11 cellular contexts compared by ENCODE assay signal in the genomic region with DNA sequence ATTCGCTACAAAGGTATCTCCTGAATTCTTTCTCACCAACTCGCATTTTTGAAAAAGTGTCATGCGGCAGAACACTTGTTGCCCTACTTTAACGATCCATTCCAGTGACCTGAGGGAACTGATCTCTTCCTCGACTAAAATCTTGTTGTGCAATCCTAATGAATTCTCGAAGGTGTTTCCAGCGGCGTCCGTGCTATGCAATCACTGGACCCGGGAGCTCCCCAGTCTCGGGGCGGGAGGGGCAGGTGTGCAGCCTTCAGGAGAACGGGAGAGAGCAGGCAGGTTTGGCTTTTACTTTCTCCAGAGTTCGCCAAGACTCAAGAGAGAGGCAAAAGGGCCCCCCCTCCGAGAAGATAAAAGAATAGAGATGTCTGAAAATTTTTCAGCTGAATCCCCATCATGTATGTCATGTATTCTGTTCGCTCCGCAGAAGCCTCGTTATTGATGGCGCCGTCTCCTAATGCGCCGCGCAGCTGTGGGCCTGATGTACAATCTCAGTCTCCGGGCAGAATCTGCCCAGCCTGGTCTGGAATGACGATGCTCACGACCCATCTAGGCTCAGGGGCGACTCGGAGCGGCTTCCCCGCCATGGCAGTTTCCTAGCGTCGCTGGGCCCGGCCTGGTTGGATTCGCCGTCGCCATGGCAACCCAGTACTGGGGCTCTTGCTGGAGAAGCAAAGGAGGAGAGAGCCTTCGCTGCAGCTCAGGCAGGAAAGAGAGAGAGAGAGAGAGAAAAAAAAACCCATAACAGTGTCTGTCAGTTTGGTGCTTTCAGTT. TPM values are rescaled to one million over a fixed set of nuclear protein-coding genes. Genes with fewer than 3 reads are reported as not detected.
DNase-seq lines count a peak whose midpoint lies in the region; ATAC-seq and TF ChIP-seq lines count a peak whose summit lies in the region.
"Had no signal": no experiment of that assay in that cellular context is flagged by ENCODE, and none has a peak within 500 bp of the region (broad histone marks: within the 10 kb centered on the region; RNA-seq: fewer than 3 reads in every experiment).

No MANE protein-coding gene starts in this region.

- no peak for TF ChIP-seq CTCF in AG09319 (IDR thresholded peaks at IDR 0.05; ENCODE audit: low read depth, low read length)
- no peak for TF ChIP-seq CTCF in neural cell (IDR thresholded peaks at IDR 0.05; ENCODE audit: poor library complexity, severe bottlenecking)
- no peak for TF ChIP-seq CTCF in lower leg skin (IDR thresholded peaks at IDR 0.05)
- TF ChIP-seq CTCF in CD4-positive, alpha-beta T cell (IDR thresholded peaks at IDR 0.05): no peak

- no peaks in the 10 kb centered on the region for H4K20me1 ChIP-seq in neural cell (ENCODE audit: insufficient read depth)

- peaks cover 9% of the 10 kb centered on the region for H3F3A ChIP-seq in neural cell (ENCODE audit: insufficient read depth, low read length, poor library complexity, severe bottlenecking)

- H3K9me3 Mint-ChIP-seq in activated T-cell treated with anti-CD3 and anti-CD28 coated beads, Interleukin-2, amount 50 U/mL, for 4 hours: peaks cover 5% of the 10 kb centered on the region
- H3K9me3 Mint-ChIP-seq in CD4-positive, alpha-beta T cell: no peaks in the 10 kb centered on the region

- peaks cover 7% of the 10 kb centered on the region for H3K36me3 ChIP-seq in neural cell (ENCODE audit: insufficient read depth, low read length)

- H3K9me2 ChIP-seq in neural cell (ENCODE audit: insufficient read depth, low read length): no peaks in the 10 kb centered on the region

- CTCF ChIA-PET in CD4-positive, alpha-beta T cell (lab: Charles Lee): no interaction called here

- no peaks in the 10 kb centered on the region for H3K27me3 ChIP-seq in neural cell (ENCODE audit: insufficient read depth, low read depth, low read length)
- H3K27me3 ChIP-seq in CD4-positive, alpha-beta T cell (ENCODE audit: control insufficient read depth, insufficient read depth, low read length): no peaks in the 10 kb centered on the region
- H3K27me3 ChIP-seq: upper lobe of left lung had no signal

- no peak overlapping the region for H3K27ac Mint-ChIP-seq in CD4-positive, alpha-beta T cell
- H3K27ac Mint-ChIP-seq: memory B cell had no signal

- peak overlapping the region; percentile 81 for H2AFZ ChIP-seq in neural cell (ENCODE audit: low read depth, low read length)

- intact Hi-C loops in lower leg skin (cut with DNase I; ENCODE audit: low total_unique reads): no loop called here
- intact Hi-C loops in CD4-positive, alpha-beta T cell (cut with DNase I, micrococcal nuclease): no loop called here

- 46% methylated on average over 37 of the region's 37 CpGs for WGBS in lower leg skin, 2 donors

- H3K27me3 Mint-ChIP-seq in activated T-cell treated with anti-CD3 and anti-CD28 coated beads, Interleukin-2, amount 50 U/mL, for 4 hours (ENCODE audit: low read depth): no peaks in the 10 kb centered on the region
- H3K27me3 Mint-ChIP-seq in CD4-positive, alpha-beta T cell: no peaks in the 10 kb centered on the region
- H3K27me3 Mint-ChIP-seq: memory B cell had no signal

- TF ChIP-seq EP300 in neural cell (conservative IDR thresholded peaks at IDR 0.05; ENCODE audit: poor library complexity, severe bottlenecking): peak; percentile 52

- H3K9ac ChIP-seq in neural cell (ENCODE audit: low read length): peak overlapping the region; percentile 85

- H3K9me3 ChIP-seq in neural cell (ENCODE audit: low read length): no peaks in the 10 kb centered on the region
- H3K9me3 ChIP-seq in CD4-positive, alpha-beta T cell (ENCODE audit: control insufficient read depth, low read length): no peaks in the 10 kb centered on the region
- H3K9me3 ChIP-seq: upper lobe of left lung had no signal

- H3K79me2 ChIP-seq in neural cell (replicated peaks; ENCODE audit: insufficient read depth, low read length): no peaks in the 10 kb centered on the region

- peaks cover 12% of the 10 kb centered on the region for H3K36me3 Mint-ChIP-seq in activated T-cell treated with anti-CD3 and anti-CD28 coated beads, Interleukin-2, amount 50 U/mL, for 4 hours (ENCODE audit: insufficient read depth)
- H3K36me3 Mint-ChIP-seq in CD4-positive, alpha-beta T cell (ENCODE audit: low read depth): peaks cover 14% of the 10 kb centered on the region

- peak overlapping the region; percentile 99 for H3K27ac ChIP-seq in neural cell (ENCODE audit: low read length)
- no peak overlapping the region for H3K27ac ChIP-seq in CD4-positive, alpha-beta T cell (ENCODE audit: low read depth, low read length)
- H3K27ac ChIP-seq: upper lobe of left lung had no signal

- no peaks in the 10 kb centered on the region for H3K4me1 Mint-ChIP-seq in activated T-cell treated with anti-CD3 and anti-CD28 coated beads, Interleukin-2, amount 50 U/mL, for 4 hours (ENCODE audit: low read depth)
- no peaks in the 10 kb centered on the region for H3K4me1 Mint-ChIP-seq in CD4-positive, alpha-beta T cell (ENCODE audit: low read depth)

- H3K4me3 ChIP-seq in neural cell (ENCODE audit: low read length) (peak overlapping the region; percentile 63), lower leg skin (ENCODE audit: low read depth, poor library complexity, severe bottlenecking) (no peak overlapping the region)

- TF ChIP-seq POLR2A in lower leg skin (IDR thresholded peaks at IDR 0.05): no peak

- peak; percentile 30 for DNase-seq in AG09319 (ENCODE audit: extremely low read depth, low read depth)
- DNase-seq in NCI-H2107 (lab: John Stamatoyannopoulos, UW): peak; percentile 10
- DNase-seq in fibroblast of gingiva (ENCODE audit: low read depth): peak; percentile 64
- no peak for DNase-seq in lower leg skin (ENCODE audit: low spot score in 2 of 2)
- DNase-seq in activated T-cell treated with anti-CD3 and anti-CD28 coated beads, Interleukin-2, amount 50 U/mL, for 4 hours: no peak
- no peak for DNase-seq in CD4-positive, alpha-beta T cell
- DNase-seq in NCI-H510A (lab: John Stamatoyannopoulos, UW): no peak
- DNase-seq: activated T-cell treated with anti-CD3 and anti-CD28 coated beads, Interleukin-2, amount 50 U/mL, for 48 hours had no signal

- POLR2A ChIA-PET in CD4-positive, alpha-beta T cell (lab: Charles Lee): no interaction called here

- no peak overlapping the region for H3K4me3 Mint-ChIP-seq in activated T-cell treated with anti-CD3 and anti-CD28 coated beads, Interleukin-2, amount 50 U/mL, for 4 hours
- H3K4me3 Mint-ChIP-seq in CD4-positive, alpha-beta T cell: no peak overlapping the region
- H3K4me3 Mint-ChIP-seq: memory B cell had no signal

- peak overlapping the region; percentile 86 for H3K4me2 ChIP-seq in neural cell (ENCODE audit: low read length)

- TF ChIP-seq RAD21 in neural cell (conservative IDR thresholded peaks at IDR 0.05): peak; percentile 51

- no peak for ATAC-seq in activated T-cell treated with anti-CD3 and anti-CD28 coated beads, Interleukin-2, amount 50 U/mL, for 4 hours
- ATAC-seq in CD4-positive, alpha-beta T cell (ENCODE audit: poor library complexity): no peak

TF ChIP-seq in neural cell, 6 proteins besides CTCF, POLR2A, EP300 and RAD21:
- TF ChIP-seq SMC3 (conservative IDR thresholded peaks at IDR 0.05; ENCODE audit: poor library complexity) (peak; percentile 53), EZH2 (IDR thresholded peaks at IDR 0.05; ENCODE audit: borderline replicate concordance, insufficient read depth, low read length, poor library complexity, severe bottlenecking) (no peak), TAF1 (IDR thresholded peaks at IDR 0.05; ENCODE audit: low read depth) (peak; percentile 39), MXI1 (conservative IDR thresholded peaks at IDR 0.05; ENCODE audit: poor library complexity, severe bottlenecking) (peak; percentile 61), REST (IDR thresholded peaks at IDR 0.05; ENCODE audit: borderline replicate concordance) (peak; percentile 66), POLR2AphosphoS5 (IDR thresholded peaks at IDR 0.05) (peak; percentile 43)
TF ChIP-seq in neural cell: peak in this region for 5.

RNA-seq across cellular contexts. Expression of gene PLXNC1, which starts 38.3 kb away (rescaled TPM):
- polyA plus RNA-seq in neural cell: 75.6 and 76.3 TPM in 2 replicates
- 206 and 223 TPM in 2 replicates for polyA minus RNA-seq in neural cell
- total RNA-seq in lower leg skin: 10 to 100 TPM in 1 of 4 donors, 1 to 10 TPM in 3; 7.6 to 10.8 (median 8.2) TPM
- 1 to 10 TPM; 3.1 to 6.9 (median 3.2) TPM for total RNA-seq in activated T-cell treated with anti-CD3 and anti-CD28 coated beads, Interleukin-2, amount 50 U/mL, for 4 hours
- 1 to 10 TPM; 5.2 to 5.3 TPM for total RNA-seq in CD4-positive, alpha-beta T cell

Comparison
In these comparisons a context has a peak if more than half of its experiments do, and no peak if none do; other contexts are left out.
1. DNase-seq: peak in AG09319 (single experiment), NCI-H2107 (single experiment) and fibroblast of gingiva (single experiment); none in lower leg skin (0 of 2), activated T-cell treated with anti-CD3 and anti-CD28 coated beads, Interleukin-2, amount 50 U/mL, for 4 hours (single experiment), CD4-positive, alpha-beta T cell (0 of 10) and NCI-H510A (single experiment).